ENCODE assay signal across 28 cellular contexts in genomic region chr1:201147396-201148015, GRCh38. TPM values are rescaled to one million over a fixed set of nuclear protein-coding genes. Genes with fewer than 3 reads are reported as not detected.
DNase-seq lines count a peak whose midpoint lies in the region; ATAC-seq and TF ChIP-seq lines count a peak whose summit lies in the region.
"Had no signal": no experiment of that assay in that cellular context is flagged by ENCODE, and none has a peak within 500 bp of the region (broad histone marks: within the 10 kb centered on the region; RNA-seq: fewer than 3 reads in every experiment).

No MANE protein-coding gene starts in this region.

- peak; percentile 68 for DNase-seq in cardiac septum (ENCODE audit: low spot score)
- DNase-seq in heart right ventricle = no peak
- peak; percentile 29 for DNase-seq in islet precursor cell
- DNase-seq in spleen = peak; percentile 61
- no peak for DNase-seq in activated gamma-delta T cell treated with Interleukin-2 at 50 U/mL for 16 hours
- DNase-seq in A172 (ENCODE audit: low spot score) = no peak
- DNase-seq: AML-193; CD4-positive, alpha-beta memory T cell; COR-L47; DMS53; IMR-90; KG1; MG63; NCI-H2029; NCI-H446; NCI-H524 treated with DMSO at 0.1 percent for 48 hours; NCI-H82; NK-92 treated with Interleukin-12 subunit alpha and Interleukin-12 subunit beta, amount 100 ng/mL, for 24 hours; PC-3; SJCRH30 had no signal

- intact Hi-C loops in cardiac septum (cut with DNase I) = no loop called here
- intact Hi-C loops in heart right ventricle (cut with DNase I) = loop anchor here in 1 of 10 donors (10.0 kb wide), 1 partner anchor 77 kb away; no protein-coding TSS in a partner anchor
- intact Hi-C loops in spleen (cut with DNase I; ENCODE audit: low total_unique reads) = no loop called here

- H3K9ac ChIP-seq in HUES6 (ENCODE audit: low read length) = peak overlapping the region; percentile 9
- H3K9ac ChIP-seq: BLaER1 treated with 17β-estradiol and CSF1 and Interleukin-3, amounts not matched to agents 10 nM and 100 nM had no signal

- no peaks in the 10 kb centered on the region for H3K9me3 ChIP-seq in heart right ventricle
- H3K9me3 ChIP-seq in HUES6 (ENCODE audit: control insufficient read depth, insufficient read depth, low read depth, low read length) = no peaks in the 10 kb centered on the region
- no peaks in the 10 kb centered on the region for H3K9me3 ChIP-seq in spleen
- H3K9me3 ChIP-seq: A549; BLaER1 treated with 17β-estradiol and CSF1 and Interleukin-3, amounts not matched to agents 10 nM and 100 nM; MG63; SJCRH30 had no signal

- TF ChIP-seq POLR2A in spleen (IDR thresholded peaks at IDR 0.05) = no peak

- H3K27me3 ChIP-seq in heart right ventricle (no peaks in the 10 kb centered on the region), HUES6 (ENCODE audit: control insufficient read depth, insufficient read depth, low read length) (no peaks in the 10 kb centered on the region), spleen (replicated peaks in 1 of 7) (no peaks in the 10 kb centered on the region)
- H3K27me3 ChIP-seq: BLaER1 treated with 17β-estradiol and CSF1 and Interleukin-3, amounts not matched to agents 10 nM and 100 nM; MG63; SJCRH30 had no signal

- H3K36me3 ChIP-seq in heart right ventricle (peaks cover 0 to 97% (median 20%) of the 10 kb centered on the region in 9 donors), HUES6 (ENCODE audit: control insufficient read depth, insufficient read depth, low read length) (peaks cover 98% of the 10 kb centered on the region), spleen (peaks cover 3 to 92% (median 51%) of the 10 kb centered on the region in 6 donors)

- 86 to 96% methylated on average over 13 of the region's 13 CpGs for WGBS in heart right ventricle, 2 donors
- 88 to 95% (median 92%) methylated on average over 12 to 13 of the region's 13 CpGs for WGBS in spleen, 5 donors

- H3K27ac ChIP-seq in heart right ventricle = no peak overlapping the region
- no peak overlapping the region for H3K27ac ChIP-seq in HUES6 (ENCODE audit: low read depth, low read length)
- no peak overlapping the region for H3K27ac ChIP-seq in spleen
- H3K27ac ChIP-seq: A549; BLaER1 treated with 17β-estradiol and CSF1 and Interleukin-3, amounts not matched to agents 10 nM and 100 nM; SJCRH30 had no signal

- peaks cover 0 to 4% (median 0%) of the 10 kb centered on the region in 9 donors for H3K4me1 ChIP-seq in heart right ventricle
- no peaks in the 10 kb centered on the region for H3K4me1 ChIP-seq in HUES6 (ENCODE audit: control insufficient read depth, insufficient read depth, low read length)
- peaks cover 0 to 15% (median 0%) of the 10 kb centered on the region in 6 donors for H3K4me1 ChIP-seq in spleen
- H3K4me1 ChIP-seq: A549, SJCRH30 had no signal

- no peak for TF ChIP-seq CTCF in heart right ventricle (IDR thresholded peaks at IDR 0.05)
- no peak for TF ChIP-seq CTCF in spleen (IDR thresholded peaks at IDR 0.05 in 8 of 11, conservative IDR thresholded peaks at IDR 0.05 in 3 of 11)

- no peak overlapping the region for H3K4me3 ChIP-seq in heart right ventricle
- H3K4me3 ChIP-seq in HUES6 (ENCODE audit: low read depth, low read length) = no peak overlapping the region
- no peak overlapping the region for H3K4me3 ChIP-seq in spleen
- H3K4me3 ChIP-seq: A549; BLaER1 treated with 17β-estradiol and CSF1 and Interleukin-3, amounts not matched to agents 10 nM and 100 nM; MG63; SJCRH30 had no signal

- no peak for ATAC-seq in heart right ventricle
- no peak for ATAC-seq in GM19324 (IDR thresholded peaks at IDR 0.05; ENCODE audit: low FRiP score, unreplicated experiment)
- ATAC-seq: A549, PC-3, SK-N-SH treated with all-trans-retinoic acid at 6 μM for 48 hours had no signal

RNA-seq across cellular contexts. Expression of gene TMEM9, which starts 6.8 kb away (rescaled TPM):
- total RNA-seq in cardiac septum (25.0 TPM), heart right ventricle (10 to 100 TPM; 19.6 to 37.0 (median 25.4) TPM), spleen (10 to 100 TPM; 21.5 to 50.3 (median 33.9) TPM)
- polyA plus RNA-seq in heart right ventricle (10 to 100 TPM; 19.7 to 49.6 TPM), spleen (10 to 100 TPM; 28.2 to 39.8 (median 35.6) TPM)
- 202 and 213 TPM in 2 replicates for total RNA-seq in A172 (2014; rRNA removed; shearing (Covaris generic))

RNA-seq across cellular contexts. Expression of gene ASCL5, which starts 20.5 kb away (rescaled TPM):
- not detected for total RNA-seq in cardiac septum
- not detected for total RNA-seq in heart right ventricle
- not detected for polyA plus RNA-seq in heart right ventricle
- total RNA-seq in spleen = under 1 TPM in 1 of 7 donors, not detected in 6; 0.85 TPM
- polyA plus RNA-seq in spleen = under 1 TPM; 0.06 to 0.09 (median 0.09) TPM
- total RNA-seq in A172 (2014; rRNA removed; shearing (Covaris generic)) = not detected in 2 replicates
- total RNA-seq: Daoy, H4, IMR-90, SJCRH30 had no signal
- polyA plus RNA-seq: CD4-positive, alpha-beta memory T cell; IMR-90 had no signal

RNA-seq across cellular contexts. Expression of gene CACNA1S, which starts 35.3 kb away (rescaled TPM):
- 0.19 TPM for total RNA-seq in cardiac septum
- total RNA-seq in heart right ventricle = under 1 TPM in 4 of 10 donors, not detected in 6; 0.04 to 0.09 (median 0.07) TPM
- under 1 TPM in 1 of 2 donors, not detected in 1; under 0.01 TPM for polyA plus RNA-seq in heart right ventricle
- total RNA-seq in spleen = under 1 TPM in 2 of 7 donors, not detected in 5; 0.09 to 0.17 TPM
- under 1 TPM in 1 of 3 donors, not detected in 2; 0.04 TPM for polyA plus RNA-seq in spleen
- not detected in 2 replicates for total RNA-seq in A172 (2014; rRNA removed; shearing (Covaris generic))
- total RNA-seq: CD4-positive, alpha-beta memory T cell; Daoy; G401; H4; IMR-90; PC-3 had no signal
- polyA plus RNA-seq: CD4-positive, alpha-beta memory T cell; IMR-90 had no signal

RNA-seq across cellular contexts. Expression of gene IGFN1, which starts 43.1 kb away (rescaled TPM):
- total RNA-seq in cardiac septum (0.05 TPM), heart right ventricle (under 1 TPM in 4 of 10 donors, not detected in 6; 0.02 to 0.07 (median 0.03) TPM), spleen (not detected)
- polyA plus RNA-seq in heart right ventricle (under 1 TPM in 1 of 2 donors, not detected in 1; 0.01 TPM), spleen (under 1 TPM; 0.02 to 0.03 (median 0.02) TPM)
- total RNA-seq in A172 (2014; rRNA removed; shearing (Covaris generic)) = 20.7 and 26.0 TPM in 2 replicates
- total RNA-seq: CD4-positive, alpha-beta memory T cell; IMR-90; SJCRH30 had no signal
- polyA plus RNA-seq: CD4-positive, alpha-beta memory T cell had no signal

Comparison
In these comparisons a context has a peak if more than half of its experiments do, and no peak if none do; other contexts are left out.
1. DNase-seq: peak in cardiac septum (single experiment), islet precursor cell (single experiment) and spleen (single experiment); none in heart right ventricle (0 of 2), activated gamma-delta T cell treated with Interleukin-2 at 50 U/mL for 16 hours (single experiment) and A172 (single experiment).